19 cellular contexts compared by ENCODE assay signal in genomic region chr6:125279961-125280360, GRCh38. TPM values are rescaled to one million over a fixed set of nuclear protein-coding genes. Genes with fewer than 3 reads are reported as not detected.
DNase-seq lines count a peak whose midpoint lies in the region; ATAC-seq, FAIRE-seq and TF ChIP-seq lines count a peak whose summit lies in the region.
"Had no signal": no experiment of that assay in that cellular context is flagged by ENCODE, and none has a peak within 500 bp of the region (broad histone marks: within the 10 kb centered on the region; RNA-seq: fewer than 3 reads in every experiment).

No MANE protein-coding gene starts in this region.

- FAIRE-seq in H1 (lab: Jason Lieb, UNC) = no peak
- FAIRE-seq: HTR-8/SVneo had no signal

- H3K23me2 ChIP-seq in H1 (ENCODE audit: low read depth, low read length) = no peaks in the 10 kb centered on the region

- ATAC-seq in GM18873 (IDR thresholded peaks at IDR 0.05; ENCODE audit: low FRiP score, unreplicated experiment) (peak; percentile 55), HG02798 (IDR thresholded peaks at IDR 0.05; ENCODE audit: poor library complexity, unreplicated experiment) (peak; percentile 52), heart left ventricle (no peak)
- no peak for ATAC-seq in stimulated activated effector memory CD8-positive, alpha-beta T cell treated with anti-CD3 and anti-CD28 coated beads, Interleukin-12 subunit alpha, Interleukin-12 subunit beta, amount 100 ng/mL, for 72 hours

- H3K27ac ChIP-seq in H1 (ENCODE audit: low read depth, low read length) (no peak overlapping the region), heart left ventricle (no peak overlapping the region)
- H3K27ac ChIP-seq: BLaER1 had no signal

- H2BK15ac ChIP-seq in H1 (ENCODE audit: low read length) = no peak overlapping the region

- H2AFZ ChIP-seq in H1 (ENCODE audit: low read length) = no peak overlapping the region

- H3K27me3 ChIP-seq in H1 (replicated peaks in 1 of 4; ENCODE audit: control insufficient read depth in 3 of 4, extremely low read depth in 1 of 4, insufficient read depth in 3 of 4, low read length in 3 of 4) (no peaks in the 10 kb centered on the region), heart left ventricle (no peaks in the 10 kb centered on the region)
- H3K27me3 ChIP-seq: BLaER1 had no signal

- H3K4me1 ChIP-seq in H1 (replicated peaks in 1 of 4; ENCODE audit: control insufficient read depth in 3 of 4, insufficient read depth in 4 of 4, low read length in 3 of 4) (no peaks in the 10 kb centered on the region), heart left ventricle (peaks cover 0 to 10% (median 2%) of the 10 kb centered on the region in 12 donors)
- H3K4me1 ChIP-seq: BLaER1, HAP-1 had no signal

- H2BK5ac ChIP-seq in H1 (ENCODE audit: low read depth, low read length) = no peak overlapping the region

- H3K27ac Mint-ChIP-seq in stimulated activated effector memory CD8-positive, alpha-beta T cell treated with anti-CD3 and anti-CD28 coated beads, Interleukin-12 subunit alpha, Interleukin-12 subunit beta, amount 100 ng/mL, for 72 hours = peak overlapping the region; percentile 15

- TF ChIP-seq RAD21 in H1 (IDR thresholded peaks at IDR 0.05 in 1 of 2, conservative IDR thresholded peaks at IDR 0.05 in 1 of 2; ENCODE audit: low read depth in 2 of 2, low read length in 2 of 2) = no peak

- no peak overlapping the region for H2AK5ac ChIP-seq in H1 (ENCODE audit: low read depth, low read length)

- peaks cover 65% of the 10 kb centered on the region for H3K4me1 Mint-ChIP-seq in stimulated activated effector memory CD8-positive, alpha-beta T cell treated with anti-CD3 and anti-CD28 coated beads, Interleukin-12 subunit alpha, Interleukin-12 subunit beta, amount 100 ng/mL, for 72 hours

- no peaks in the 10 kb centered on the region for H4K20me1 ChIP-seq in H1 (replicated peaks in 1 of 2; ENCODE audit: control insufficient read depth in 1 of 2, insufficient read depth in 2 of 2, low read length in 2 of 2)

- POLR2A ChIA-PET in H1 (lab: Charles Lee; ENCODE audit: partially characterized antibody) = interaction anchor here (1.4 to 2.0 kb wide), 3 partner anchors 8 to 38 kb away, joined by 3 to 5 read pairs (median 3); no protein-coding TSS in a partner anchor

- no peak overlapping the region for H4K5ac ChIP-seq in H1 (ENCODE audit: insufficient read length, low read depth, low read length)

- 91% methylated on average over 7 of the region's 7 CpGs; no CpG with 5 or more reads in 1 of the 2 experiments for WGBS in H1 (ENCODE audit: extremely low coverage in 1 of 2, insufficient coverage in 1 of 2, insufficient read length in 1 of 2, insufficient replicate concordance in 2 of 2, low coverage in 1 of 2, low lambda C conversion rate in 2 of 2, missing lambda C conversion rate in 1 of 2), 2 experiments
- WGBS in heart left ventricle, 4 donors = 95 to 98% (median 97%) methylated on average over 7 of the region's 7 CpGs

- H3K36me3 Mint-ChIP-seq in stimulated activated effector memory CD8-positive, alpha-beta T cell treated with anti-CD3 and anti-CD28 coated beads, Interleukin-12 subunit alpha, Interleukin-12 subunit beta, amount 100 ng/mL, for 72 hours = peaks cover 75% of the 10 kb centered on the region

- no peak overlapping the region for H3K4me3 Mint-ChIP-seq in stimulated activated effector memory CD8-positive, alpha-beta T cell treated with anti-CD3 and anti-CD28 coated beads, Interleukin-12 subunit alpha, Interleukin-12 subunit beta, amount 100 ng/mL, for 72 hours

- no peak overlapping the region for H4K91ac ChIP-seq in H1 (replicated peaks; ENCODE audit: insufficient read length, low read length)

- H3K9me3 Mint-ChIP-seq in stimulated activated effector memory CD8-positive, alpha-beta T cell treated with anti-CD3 and anti-CD28 coated beads, Interleukin-12 subunit alpha, Interleukin-12 subunit beta, amount 100 ng/mL, for 72 hours = peaks cover 3% of the 10 kb centered on the region

- H3K9ac ChIP-seq in H1 (replicated peaks in 1 of 4; ENCODE audit: extremely low read depth in 1 of 4, low read depth in 3 of 4, low read length in 3 of 4) = no peak overlapping the region
- H3K9ac ChIP-seq: BLaER1 had no signal

- no peak overlapping the region for H3K4me3 ChIP-seq in H1 (ENCODE audit: extremely low read depth in 1 of 4, insufficient read depth in 2 of 4, low read depth in 3 of 4, low read length in 4 of 4)
- H3K4me3 ChIP-seq in heart left ventricle = no peak overlapping the region
- H3K4me3 ChIP-seq: BLaER1, HAP-1 had no signal

- H4K8ac ChIP-seq in H1 (ENCODE audit: extremely low read depth, insufficient read depth, low read length) = no peak overlapping the region

- H2BK20ac ChIP-seq in H1 (ENCODE audit: low read length) = no peak overlapping the region

- TF ChIP-seq POLR2A in H1 (IDR thresholded peaks at IDR 0.05; ENCODE audit: control extremely low read depth in 1 of 2, low read depth in 2 of 2, low read length in 2 of 2) (no peak), heart left ventricle (IDR thresholded peaks at IDR 0.05) (no peak)

- H3K36me3 ChIP-seq in H1 (ENCODE audit: control insufficient read depth in 2 of 4, insufficient read depth in 4 of 4, low read length in 3 of 4) = peaks cover 0 to 15% (median 9%) of the 10 kb centered on the region in 4 experiments; a peak in 4 of 8 replicates
- peaks cover 0 to 54% (median 28%) of the 10 kb centered on the region in 9 donors for H3K36me3 ChIP-seq in heart left ventricle

- no peaks in the 10 kb centered on the region for H3K9me3 ChIP-seq in H1 (ENCODE audit: insufficient read depth in 2 of 2, low read depth in 1 of 2, low read length in 1 of 2)
- peaks cover 0 to 20% (median 0%) of the 10 kb centered on the region in 12 donors for H3K9me3 ChIP-seq in heart left ventricle
- H3K9me3 ChIP-seq: HAP-1 had no signal

- no peaks in the 10 kb centered on the region for H3K79me1 ChIP-seq in H1 (ENCODE audit: low read depth, low read length)

- DNase-seq in H1 (ENCODE audit: low read depth in 1 of 2, low spot score in 2 of 2) = no peak
- no peak for DNase-seq in stimulated activated effector memory CD8-positive, alpha-beta T cell treated with anti-CD3 and anti-CD28 coated beads, Interleukin-12 subunit alpha, Interleukin-12 subunit beta, amount 100 ng/mL, for 72 hours (ENCODE audit: low spot score in 2 of 2)
- DNase-seq in Kasumi-1 (lab: John Stamatoyannopoulos, UW) = no peak
- DNase-seq in heart left ventricle = no peak
- no peak for DNase-seq in DMS79 (lab: John Stamatoyannopoulos, UW)
- DNase-seq: COR-L47, DMS153, KBM-7, NCI-H1092, NCI-H2107, NCI-H226, NCI-H526, OCI-M1, RPMI8226 had no signal

- TF ChIP-seq EP300 in H1 (IDR thresholded peaks at IDR 0.05; ENCODE audit: borderline replicate concordance in 1 of 2, low read depth in 2 of 2, low read length in 2 of 2) = no peak

- no peak overlapping the region for H3K14ac ChIP-seq in H1 (ENCODE audit: insufficient read length)

- H3K79me2 ChIP-seq in H1 (ENCODE audit: control insufficient read depth in 1 of 2, insufficient read depth in 2 of 2, low read length in 2 of 2) = peaks cover 0 to 5% of the 10 kb centered on the region in 2 experiments; a peak in 1 of 4 replicates

- no peak overlapping the region for H3K56ac ChIP-seq in H1 (replicated peaks; ENCODE audit: insufficient read length, low read depth, low read length)

- no peak overlapping the region; a peak in 1 of 4 replicates for H3K4me2 ChIP-seq in H1 (ENCODE audit: insufficient read depth in 1 of 2, low read depth in 2 of 2, low read length in 2 of 2)
- H3K4me2 ChIP-seq: BLaER1 had no signal

- intact Hi-C loops in heart left ventricle (cut with DNase I) = no loop called here

- CTCF ChIA-PET in H1 (lab: Charles Lee; ENCODE audit: partially characterized antibody) = interaction anchor here (0.6 to 2.3 kb wide), 5 partner anchors 9 to 519 kb away, joined by 3 to 5 read pairs (median 3); no protein-coding TSS in a partner anchor

- peak overlapping the region; percentile 60; the same call in 1 of the 2 replicates for H2BK12ac ChIP-seq in H1 (ENCODE audit: low read depth, low read length)

- H3K23ac ChIP-seq in H1 (ENCODE audit: insufficient read length) = no peak overlapping the region

- no peak for TF ChIP-seq CTCF in H1 (IDR thresholded peaks at IDR 0.05; ENCODE audit: control extremely low read depth in 1 of 3, insufficient read depth in 1 of 3, low read depth in 1 of 3, low read length in 3 of 3)
- no peak for TF ChIP-seq CTCF in heart left ventricle (IDR thresholded peaks at IDR 0.05)

- no peak overlapping the region for H3K4ac ChIP-seq in H1 (replicated peaks; ENCODE audit: insufficient read length, low read depth, low read length)

- no peak overlapping the region for H3K18ac ChIP-seq in H1 (ENCODE audit: extremely low read depth, low read length)

- H2BK120ac ChIP-seq in H1 (replicated peaks; ENCODE audit: low read depth, low read length) = no peak overlapping the region

TF ChIP-seq in H1, 55 proteins besides CTCF, POLR2A, EP300 and RAD21 (continues in another document):
- TF ChIP-seq JUN (IDR thresholded peaks at IDR 0.05; ENCODE audit: low read depth, low read length) = no peak
- no peak for TF ChIP-seq SIN3A (conservative IDR thresholded peaks at IDR 0.05 in 1 of 2, IDR thresholded peaks at IDR 0.05 in 1 of 2; ENCODE audit: low read depth in 1 of 2, low read length in 2 of 2)
- no peak for TF ChIP-seq TAF1 (IDR thresholded peaks at IDR 0.05; ENCODE audit: low read depth, low read length)
- TF ChIP-seq ASH2L (IDR thresholded peaks at IDR 0.05; ENCODE audit: low read length) = no peak
- no peak for TF ChIP-seq NANOG (IDR thresholded peaks at IDR 0.05; ENCODE audit: insufficient read depth, low read depth, low read length, poor library complexity, severe bottlenecking)
- TF ChIP-seq HDAC6 (IDR thresholded peaks at IDR 0.05; ENCODE audit: low read depth, low read length) = no peak

RNA-seq across cellular contexts. Expression of gene HDDC2, which starts 21.8 kb away (rescaled TPM):
- 86.0 and 89.3 TPM in 2 replicates for total RNA-seq in H1 (2021; fragmentation: NEBNext Ultra II Directional; extraction: Animal tissue kit (Norgen Biotek cat#: 25700))
- polyA plus RNA-seq in H1 (2011; rRNA removed) (96.8 and 129 TPM in 2 replicates), heart left ventricle (100 to 1,000 TPM in 1 of 2 donors, 10 to 100 TPM in 1; 80.3 to 170 TPM)
- 134 TPM for polyA plus RNA-seq in H1 (2011; cell fraction: cytosol; rRNA removed)
- 74.7 TPM for polyA plus RNA-seq in H1 (2011; cell fraction: nucleus; rRNA removed)
- 79.5 to 106 TPM (median 103 TPM) in 4 replicates for polyA plus RNA-seq in H1 (2012, experiment 1 of 2)
- 19.2 TPM for polyA plus RNA-seq in H1 (2012, experiment 2 of 2)
- polyA plus RNA-seq in H1 (2013, experiment 1 of 2) = 59.3 TPM
- polyA plus RNA-seq in H1 (2013, experiment 2 of 2) = 63.1 TPM
- polyA minus RNA-seq in H1 (2011; rRNA and poly(A)+ RNA removed) = 45.1 and 57.3 TPM in 2 replicates
- 18.3 TPM for polyA minus RNA-seq in H1 (2011; cell fraction: cytosol; rRNA and poly(A)+ RNA removed)
- 62.5 TPM for polyA minus RNA-seq in H1 (2011; cell fraction: nucleus; rRNA and poly(A)+ RNA removed)
- 100 to 1,000 TPM in 2 of 9 donors, 10 to 100 TPM in 7; 70.2 to 123 (median 92.6) TPM for total RNA-seq in heart left ventricle

Comparison
In these comparisons a context has a peak if more than half of its experiments do, and no peak if none do; other contexts are left out.
1. ATAC-seq: peak in GM18873 (single experiment) and HG02798 (single experiment); none in stimulated activated effector memory CD8-positive, alpha-beta T cell treated with anti-CD3 and anti-CD28 coated beads, Interleukin-12 subunit alpha, Interleukin-12 subunit beta, amount 100 ng/mL, for 72 hours (single experiment) and heart left ventricle (0 of 4).